1 cellular context compared by ENCODE assay signal in the genomic region with DNA sequence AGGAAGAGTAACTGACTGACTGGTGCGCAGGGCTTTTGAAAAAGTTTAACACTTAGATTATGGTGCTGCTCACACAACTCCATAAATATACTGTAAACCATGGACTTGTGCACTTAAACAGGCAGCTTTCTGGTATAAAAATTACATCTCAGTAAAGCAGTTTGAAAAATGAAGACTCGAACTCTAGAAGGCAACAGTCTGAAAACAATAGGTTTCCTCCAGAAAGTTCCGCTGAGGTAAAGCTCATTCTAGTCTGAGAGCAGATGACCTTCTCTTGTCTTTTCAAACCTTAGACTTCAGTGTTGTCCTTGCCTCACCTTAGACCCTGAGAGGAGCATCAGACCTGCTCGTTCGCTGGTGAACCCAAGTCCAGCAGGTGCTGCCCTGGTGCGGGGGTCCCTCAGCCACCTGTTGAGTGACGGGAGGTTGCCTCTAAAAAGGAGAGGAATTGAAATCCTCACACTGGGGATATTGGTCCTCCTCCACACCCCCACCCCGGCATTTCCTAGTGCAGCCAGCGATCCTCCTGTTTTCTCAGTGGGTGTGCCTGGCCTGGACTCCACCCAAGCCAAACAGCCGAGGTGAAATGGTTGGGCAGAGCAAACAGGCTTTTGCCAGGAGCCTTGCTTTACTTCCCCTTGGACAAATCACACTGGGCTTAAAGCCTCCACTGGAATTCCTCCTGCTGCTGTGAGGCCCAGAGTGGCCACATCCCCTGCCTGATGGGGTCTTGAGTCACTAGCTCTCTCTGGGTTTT.
TF ChIP-seq lines count a peak whose summit lies in the region.

No MANE protein-coding gene starts in this region.

TF ChIP-seq in HepG2, 621 proteins besides CTCF, POLR2A, EP300 and RAD21 (continued from another document):
- TF ChIP-seq, protein P1, sequence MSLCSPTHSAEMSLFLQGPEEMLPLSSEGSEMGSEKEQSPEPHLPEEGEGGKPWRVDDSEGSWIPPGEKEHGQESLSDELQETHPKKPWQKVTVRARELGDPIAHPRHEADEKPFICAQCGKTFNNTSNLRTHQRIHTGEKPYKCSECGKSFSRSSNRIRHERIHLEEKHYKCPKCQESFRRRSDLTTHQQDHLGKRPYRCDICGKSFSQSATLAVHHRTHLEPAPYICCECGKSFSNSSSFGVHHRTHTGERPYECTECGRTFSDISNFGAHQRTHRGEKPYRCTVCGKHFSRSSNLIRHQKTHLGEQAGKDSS (CRISPR knock-in tag; IDR thresholded peaks at IDR 0.05; ENCODE audit: borderline replicate concordance, low read depth): no peak
- TF ChIP-seq NR2C2 (CRISPR knock-in tag; IDR thresholded peaks at IDR 0.05; ENCODE audit: borderline replicate concordance) (0 out of 2 replicates have a peak, but pooled peaks have one; percentile 11), SNRNP70 (IDR thresholded peaks at IDR 0.05; ENCODE audit: low read depth, low read length) (no peak), ZFYVE20 (CRISPR knock-in tag; IDR thresholded peaks at IDR 0.05; ENCODE audit: borderline replicate concordance, low read depth) (no peak), ZNF33A (CRISPR knock-in tag; IDR thresholded peaks at IDR 0.05; ENCODE audit: borderline replicate concordance) (no peak), GATA4 (IDR thresholded peaks at IDR 0.05; ENCODE audit: borderline replicate concordance, low read depth) (no peak), ZNF142 (CRISPR knock-in tag; IDR thresholded peaks at IDR 0.05) (no peak), KDM4B (CRISPR knock-in tag; IDR thresholded peaks at IDR 0.05) (0 out of 2 replicates have a peak, but pooled peaks have one; percentile 21), ZBTB3 (CRISPR knock-in tag; IDR thresholded peaks at IDR 0.05; ENCODE audit: borderline replicate concordance, low read depth) (no peak), NFIB (CRISPR knock-in tag; IDR thresholded peaks at IDR 0.05; ENCODE audit: borderline replicate concordance) (no peak), ZNF543 (CRISPR knock-in tag; IDR thresholded peaks at IDR 0.05) (0 out of 2 replicates have a peak, but pooled peaks have one; percentile 61), ZNF639 (CRISPR knock-in tag; conservative IDR thresholded peaks at IDR 0.05) (no peak), FOXP4 (CRISPR knock-in tag; IDR thresholded peaks at IDR 0.05) (peak; percentile 82), RCOR2 (CRISPR knock-in tag; IDR thresholded peaks at IDR 0.05) (0 out of 2 replicates have a peak, but pooled peaks have one; percentile 44), TAF1 (CRISPR knock-in tag; IDR thresholded peaks at IDR 0.05) (no peak; the same call in 1 of the 2 replicates), ZMYM4 (CRISPR knock-in tag; IDR thresholded peaks at IDR 0.05) (peak; percentile 53; the same call in 1 of the 2 replicates), ZNF331 (CRISPR knock-in tag; IDR thresholded peaks at IDR 0.05) (peak; percentile 72; the same call in 1 of the 2 replicates), ZSCAN31 (CRISPR knock-in tag; IDR thresholded peaks at IDR 0.05; ENCODE audit: low read depth) (no peak), FOSL2 (CRISPR knock-in tag; IDR thresholded peaks at IDR 0.05) (peak; percentile 76), ZNF431 (CRISPR knock-in tag; IDR thresholded peaks at IDR 0.05; ENCODE audit: borderline replicate concordance, low read depth) (no peak)
- TF ChIP-seq, protein P2, sequence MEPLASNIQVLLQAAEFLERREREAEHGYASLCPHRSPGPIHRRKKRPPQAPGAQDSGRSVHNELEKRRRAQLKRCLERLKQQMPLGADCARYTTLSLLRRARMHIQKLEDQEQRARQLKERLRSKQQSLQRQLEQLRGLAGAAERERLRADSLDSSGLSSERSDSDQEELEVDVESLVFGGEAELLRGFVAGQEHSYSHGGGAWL (CRISPR knock-in tag; IDR thresholded peaks at IDR 0.05): peak; percentile 38; the same call in 1 of the 2 replicates
